2 cellular contexts compared by ENCODE assay signal in the genomic region with DNA sequence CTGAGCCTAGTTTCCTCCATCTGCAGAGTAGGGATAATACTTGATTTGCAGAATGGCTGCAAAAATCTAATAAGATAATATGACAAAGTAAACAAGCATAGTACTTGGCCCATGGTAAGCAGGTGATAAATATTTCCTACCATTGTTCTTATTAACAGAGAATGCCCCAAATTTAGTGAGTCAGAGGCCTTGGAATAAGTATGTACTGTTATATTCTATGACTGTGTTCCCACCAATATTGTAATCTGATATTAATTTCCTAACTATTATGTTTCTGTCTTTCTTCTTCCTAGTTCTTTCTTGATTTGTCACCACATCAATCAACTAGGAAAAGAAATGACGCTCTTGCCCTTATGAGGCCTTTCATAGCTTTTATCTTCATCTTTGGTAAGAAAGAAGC.
TF ChIP-seq lines count a peak whose summit lies in the region.

No MANE protein-coding gene starts in this region.

TF ChIP-seq in GM23338, 12 proteins besides CTCF, POLR2A, EP300 and RAD21:
- TF ChIP-seq, protein P1, sequence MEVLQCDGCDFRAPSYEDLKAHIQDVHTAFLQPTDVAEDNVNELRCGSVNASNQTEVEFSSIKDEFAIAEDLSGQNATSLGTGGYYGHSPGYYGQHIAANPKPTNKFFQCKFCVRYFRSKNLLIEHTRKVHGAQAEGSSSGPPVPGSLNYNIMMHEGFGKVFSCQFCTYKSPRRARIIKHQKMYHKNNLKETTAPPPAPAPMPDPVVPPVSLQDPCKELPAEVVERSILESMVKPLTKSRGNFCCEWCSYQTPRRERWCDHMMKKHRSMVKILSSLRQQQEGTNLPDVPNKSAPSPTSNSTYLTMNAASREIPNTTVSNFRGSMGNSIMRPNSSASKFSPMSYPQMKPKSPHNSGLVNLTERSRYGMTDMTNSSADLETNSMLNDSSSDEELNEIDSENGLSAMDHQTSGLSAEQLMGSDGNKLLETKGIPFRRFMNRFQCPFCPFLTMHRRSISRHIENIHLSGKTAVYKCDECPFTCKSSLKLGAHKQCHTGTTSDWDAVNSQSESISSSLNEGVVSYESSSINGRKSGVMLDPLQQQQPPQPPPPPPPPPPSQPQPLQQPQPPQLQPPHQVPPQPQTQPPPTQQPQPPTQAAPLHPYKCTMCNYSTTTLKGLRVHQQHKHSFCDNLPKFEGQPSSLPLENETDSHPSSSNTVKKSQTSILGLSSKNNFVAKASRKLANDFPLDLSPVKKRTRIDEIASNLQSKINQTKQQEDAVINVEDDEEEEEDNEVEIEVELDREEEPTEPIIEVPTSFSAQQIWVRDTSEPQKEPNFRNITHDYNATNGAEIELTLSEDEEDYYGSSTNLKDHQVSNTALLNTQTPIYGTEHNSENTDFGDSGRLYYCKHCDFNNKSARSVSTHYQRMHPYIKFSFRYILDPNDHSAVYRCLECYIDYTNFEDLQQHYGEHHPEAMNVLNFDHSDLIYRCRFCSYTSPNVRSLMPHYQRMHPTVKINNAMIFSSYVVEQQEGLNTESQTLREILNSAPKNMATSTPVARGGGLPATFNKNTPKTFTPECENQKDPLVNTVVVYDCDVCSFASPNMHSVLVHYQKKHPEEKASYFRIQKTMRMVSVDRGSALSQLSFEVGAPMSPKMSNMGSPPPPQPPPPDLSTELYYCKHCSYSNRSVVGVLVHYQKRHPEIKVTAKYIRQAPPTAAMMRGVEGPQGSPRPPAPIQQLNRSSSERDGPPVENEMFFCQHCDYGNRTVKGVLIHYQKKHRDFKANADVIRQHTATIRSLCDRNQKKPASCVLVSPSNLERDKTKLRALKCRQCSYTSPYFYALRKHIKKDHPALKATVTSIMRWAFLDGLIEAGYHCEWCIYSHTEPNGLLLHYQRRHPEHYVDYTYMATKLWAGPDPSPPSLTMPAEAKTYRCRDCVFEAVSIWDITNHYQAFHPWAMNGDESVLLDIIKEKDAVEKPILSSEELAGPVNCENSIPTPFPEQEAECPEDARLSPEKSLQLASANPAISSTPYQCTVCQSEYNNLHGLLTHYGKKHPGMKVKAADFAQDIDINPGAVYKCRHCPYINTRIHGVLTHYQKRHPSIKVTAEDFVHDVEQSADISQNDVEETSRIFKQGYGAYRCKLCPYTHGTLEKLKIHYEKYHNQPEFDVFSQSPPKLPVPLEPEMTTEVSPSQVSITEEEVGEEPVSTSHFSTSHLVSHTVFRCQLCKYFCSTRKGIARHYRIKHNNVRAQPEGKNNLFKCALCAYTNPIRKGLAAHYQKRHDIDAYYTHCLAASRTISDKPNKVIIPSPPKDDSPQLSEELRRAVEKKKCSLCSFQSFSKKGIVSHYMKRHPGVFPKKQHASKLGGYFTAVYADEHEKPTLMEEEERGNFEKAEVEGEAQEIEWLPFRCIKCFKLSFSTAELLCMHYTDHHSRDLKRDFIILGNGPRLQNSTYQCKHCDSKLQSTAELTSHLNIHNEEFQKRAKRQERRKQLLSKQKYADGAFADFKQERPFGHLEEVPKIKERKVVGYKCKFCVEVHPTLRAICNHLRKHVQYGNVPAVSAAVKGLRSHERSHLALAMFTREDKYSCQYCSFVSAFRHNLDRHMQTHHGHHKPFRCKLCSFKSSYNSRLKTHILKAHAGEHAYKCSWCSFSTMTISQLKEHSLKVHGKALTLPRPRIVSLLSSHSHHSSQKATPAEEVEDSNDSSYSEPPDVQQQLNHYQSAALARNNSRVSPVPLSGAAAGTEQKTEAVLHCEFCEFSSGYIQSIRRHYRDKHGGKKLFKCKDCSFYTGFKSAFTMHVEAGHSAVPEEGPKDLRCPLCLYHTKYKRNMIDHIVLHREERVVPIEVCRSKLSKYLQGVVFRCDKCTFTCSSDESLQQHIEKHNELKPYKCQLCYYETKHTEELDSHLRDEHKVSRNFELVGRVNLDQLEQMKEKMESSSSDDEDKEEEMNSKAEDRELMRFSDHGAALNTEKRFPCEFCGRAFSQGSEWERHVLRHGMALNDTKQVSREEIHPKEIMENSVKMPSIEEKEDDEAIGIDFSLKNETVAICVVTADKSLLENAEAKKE (CRISPR knock-in tag; IDR thresholded peaks at IDR 0.05) = no peak
- TF ChIP-seq ZNF114 (CRISPR knock-in tag; IDR thresholded peaks at IDR 0.05) = no peak

TF ChIP-seq in H1, 55 proteins besides CTCF, POLR2A, EP300 and RAD21:
- TF ChIP-seq BRCA1 (IDR thresholded peaks at IDR 0.05; ENCODE audit: low read depth, low read length) = no peak
- TF ChIP-seq, protein P2, sequence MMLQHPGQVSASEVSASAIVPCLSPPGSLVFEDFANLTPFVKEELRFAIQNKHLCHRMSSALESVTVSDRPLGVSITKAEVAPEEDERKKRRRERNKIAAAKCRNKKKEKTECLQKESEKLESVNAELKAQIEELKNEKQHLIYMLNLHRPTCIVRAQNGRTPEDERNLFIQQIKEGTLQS (IDR thresholded peaks at IDR 0.05; ENCODE audit: insufficient read depth, low read depth, low read length) = no peak
- TF ChIP-seq KDM5A (IDR thresholded peaks at IDR 0.05; ENCODE audit: low read length) = no peak
